In genomic region chr1:6205849-6206845, GRCh38 we compare ENCODE assay signal across 8 cellular contexts. TPM values are rescaled to one million over a fixed set of nuclear protein-coding genes. Genes with fewer than 3 reads are reported as not detected.
A peak's percentile ranks its signal among the peaks of the same experiment; 100 is the strongest.
DNase-seq lines count a peak whose midpoint lies in the region; ATAC-seq and TF ChIP-seq lines count a peak whose summit lies in the region.

Gene RNF207, plus strand, starts transcription at chr1:6206119. Its CDS starts 417 bp downstream, at chr1:6206536.

- H3K9me3 ChIP-seq in DOHH2 (ENCODE audit: control insufficient read depth, insufficient read depth, low read length) (no peaks in the 10 kb centered on the region), gastroesophageal sphincter (no peaks in the 10 kb centered on the region), parathyroid adenoma (ENCODE audit: control insufficient read depth, low read length) (no peaks in the 10 kb centered on the region), vagina (no peaks in the 10 kb centered on the region)

- no peaks in the 10 kb centered on the region for H4K20me1 ChIP-seq in DOHH2 (ENCODE audit: control insufficient read depth, insufficient read depth, low read depth, low read length)

- H3K36me3 ChIP-seq in DOHH2 (ENCODE audit: control insufficient read depth, low read length) (no peaks in the 10 kb centered on the region), gastroesophageal sphincter (peaks cover 0 to 12% of the 10 kb centered on the region in 2 donors), parathyroid adenoma (ENCODE audit: control insufficient read depth, insufficient read depth, low read length) (no peaks in the 10 kb centered on the region), vagina (no peaks in the 10 kb centered on the region)

- DNase-seq in NCI-H526 treated with DMSO at 0.1 percent for 48 hours (lab: John Stamatoyannopoulos, UW) (peak; percentile 24), vagina (ENCODE audit: extremely low spot score in 2 of 2) (no peak), NCI-H2029 treated with DMSO at 0.1 percent for 48 hours (lab: John Stamatoyannopoulos, UW) (no peak)

- H3K4me1 ChIP-seq in DOHH2 (ENCODE audit: control insufficient read depth, low read length) (peaks cover 12% of the 10 kb centered on the region), gastroesophageal sphincter (peaks cover 0 to 52% (median 23%) of the 10 kb centered on the region in 3 donors), parathyroid adenoma (peaks cover 3% of the 10 kb centered on the region), vagina (peaks cover 52% of the 10 kb centered on the region)

- intact Hi-C loops in vagina (cut with DNase I) = no loop called here

- no peaks in the 10 kb centered on the region for H3K9me2 ChIP-seq in DOHH2 (replicated peaks; ENCODE audit: control insufficient read depth, low read length)

- ATAC-seq in GM21723 (IDR thresholded peaks at IDR 0.05; ENCODE audit: unreplicated experiment) = peak; percentile 71
- ATAC-seq in activated T-helper 17 cell treated with anti-CD3 and anti-CD28 coated beads, Interleukin-2, amount 50 U/mL, for 72 hours (replicated peaks) = peak; percentile 90
- ATAC-seq in gastroesophageal sphincter = peak; percentile 76

- H3F3A ChIP-seq in DOHH2 (ENCODE audit: control insufficient read depth, insufficient read depth) = no peaks in the 10 kb centered on the region

- H3K4me3 Mint-ChIP-seq in activated T-helper 17 cell treated with anti-CD3 and anti-CD28 coated beads, Interleukin-2, amount 50 U/mL, for 72 hours = peak within 1 kb of the TSS; percentile 74

- TF ChIP-seq POLR2A in gastroesophageal sphincter (IDR thresholded peaks at IDR 0.05) (peak; percentile 46 to 54), vagina (IDR thresholded peaks at IDR 0.05) (no peak)

- no peak for TF ChIP-seq EP300 in gastroesophageal sphincter (IDR thresholded peaks at IDR 0.05)

- no peaks in the 10 kb centered on the region for H3K79me2 ChIP-seq in DOHH2 (ENCODE audit: control insufficient read depth, low read length)
- no peaks in the 10 kb centered on the region for H3K79me2 ChIP-seq in parathyroid adenoma

- H2AFZ ChIP-seq in parathyroid adenoma = peak within 1 kb of the TSS; percentile 89

- no peaks in the 10 kb centered on the region for H3K27me3 Mint-ChIP-seq in activated T-helper 17 cell treated with anti-CD3 and anti-CD28 coated beads, Interleukin-2, amount 50 U/mL, for 72 hours

- H3K4me1 Mint-ChIP-seq in activated T-helper 17 cell treated with anti-CD3 and anti-CD28 coated beads, Interleukin-2, amount 50 U/mL, for 72 hours = no peaks in the 10 kb centered on the region

- H3K4me2 ChIP-seq in DOHH2 (ENCODE audit: low read length) = peak within 1 kb of the TSS; percentile 39
- peak within 1 kb of the TSS; percentile 93 for H3K4me2 ChIP-seq in parathyroid adenoma (ENCODE audit: low read length)

- TF ChIP-seq CTCF in DOHH2 (IDR thresholded peaks at IDR 0.05; ENCODE audit: low read depth, low read length, poor library complexity, severe bottlenecking) (no peak), gastroesophageal sphincter (IDR thresholded peaks at IDR 0.05) (peak in 1 of 4 experiments; percentile 5), parathyroid adenoma (IDR thresholded peaks at IDR 0.05) (no peak), vagina (IDR thresholded peaks at IDR 0.05) (no peak)

- H3K27me3 ChIP-seq in DOHH2 (ENCODE audit: control insufficient read depth, low read length) (peaks cover 30% of the 10 kb centered on the region), gastroesophageal sphincter (peaks cover 17% of the 10 kb centered on the region), parathyroid adenoma (ENCODE audit: control insufficient read depth, insufficient read depth, low read length) (no peaks in the 10 kb centered on the region), vagina (no peaks in the 10 kb centered on the region)

- H3K9me3 Mint-ChIP-seq in activated T-helper 17 cell treated with anti-CD3 and anti-CD28 coated beads, Interleukin-2, amount 50 U/mL, for 72 hours = no peaks in the 10 kb centered on the region

- H3K27ac ChIP-seq in DOHH2 (ENCODE audit: low read depth, low read length) (no peak within 1 kb of the TSS), gastroesophageal sphincter (peak within 1 kb of the TSS; percentile 19 to 87 (median 80)), parathyroid adenoma (peak within 1 kb of the TSS; percentile 84), vagina (peak within 1 kb of the TSS; percentile 72)

- no peaks in the 10 kb centered on the region for H3K36me3 Mint-ChIP-seq in activated T-helper 17 cell treated with anti-CD3 and anti-CD28 coated beads, Interleukin-2, amount 50 U/mL, for 72 hours (ENCODE audit: low read depth)

- H3K4me3 ChIP-seq in DOHH2 (ENCODE audit: low read length) (no peak within 1 kb of the TSS; the same call in 1 of the 2 replicates), gastroesophageal sphincter (peak within 1 kb of the TSS; percentile 55 to 56), parathyroid adenoma (ENCODE audit: low read depth, low read length) (peak within 1 kb of the TSS; percentile 61), vagina (peak within 1 kb of the TSS; percentile 43 to 53)

- no peak within 1 kb of the TSS for H3K27ac Mint-ChIP-seq in activated T-helper 17 cell treated with anti-CD3 and anti-CD28 coated beads, Interleukin-2, amount 50 U/mL, for 72 hours

- no CpG with 5 or more reads among the region's 91 CpGs for WGBS in gastroesophageal sphincter (ENCODE audit: low coverage in 1 of 2), 2 donors

- peak within 1 kb of the TSS; percentile 5 for H3K9ac ChIP-seq in parathyroid adenoma

RNA-seq across cellular contexts. Expression of gene RNF207, which starts in this region (rescaled TPM):
- 10 to 100 TPM; 20.1 to 21.9 TPM for total RNA-seq in activated T-helper 17 cell treated with anti-CD3 and anti-CD28 coated beads, Interleukin-2, amount 50 U/mL, for 72 hours
- total RNA-seq in gastroesophageal sphincter (10 to 100 TPM in 3 of 4 donors, 1 to 10 TPM in 1; 3.0 to 34.1 (median 18.3) TPM), vagina (19.4 TPM)

Comparison
In these comparisons a context has a peak if more than half of its experiments do, and no peak if none do; other contexts are left out.
1. POLR2A ChIP-seq: peak in gastroesophageal sphincter (2 of 2); none in vagina (0 of 2).
2. Peak in every context shown above with its lines, with median percentiles within 50 percentile points of each other: ATAC-seq.